In the genomic region with DNA sequence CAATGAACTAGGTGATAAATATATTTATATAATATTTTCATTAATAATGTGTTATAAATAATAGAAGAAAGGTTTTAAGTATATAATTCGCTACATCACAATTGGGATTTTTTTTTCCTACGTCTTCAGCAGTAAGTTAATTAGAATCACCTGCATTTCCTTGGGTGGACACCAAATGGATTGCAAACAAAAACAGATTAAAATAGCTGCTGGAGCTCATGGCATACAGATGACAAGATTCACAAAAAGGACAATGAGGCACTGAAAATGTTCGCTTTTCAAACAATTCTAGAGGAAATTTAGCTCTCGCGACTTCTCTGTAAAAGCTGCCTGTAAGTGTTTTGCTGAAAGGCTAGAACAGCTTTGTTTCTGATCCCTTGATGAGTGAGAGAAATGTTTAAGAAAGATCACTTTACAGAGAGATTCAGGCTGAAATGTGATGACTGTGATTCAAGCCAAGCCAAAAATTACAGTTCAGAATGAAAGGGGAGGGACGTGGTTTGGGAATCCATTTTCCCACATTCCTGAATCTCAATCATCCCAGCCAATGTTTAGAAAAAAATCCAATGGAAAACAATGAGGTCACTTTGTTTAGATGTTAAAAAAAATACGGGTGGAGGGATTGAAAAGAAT, we compare ENCODE assay signal across 12 cellular contexts.
DNase-seq lines count a peak whose midpoint lies in the region; ATAC-seq and TF ChIP-seq lines count a peak whose summit lies in the region.
"Had no signal": no experiment of that assay in that cellular context is flagged by ENCODE, and none has a peak within 500 bp of the region (broad histone marks: within the 10 kb centered on the region; RNA-seq: fewer than 3 reads in every experiment).

No MANE protein-coding gene starts in this region.

- H3K9me2 ChIP-seq in hepatocyte (replicated peaks; ENCODE audit: insufficient read depth), result no peaks in the 10 kb centered on the region

- no peak overlapping the region for H2BK5ac ChIP-seq in H9 (ENCODE audit: insufficient read length, low read length)

- H3K36me3 Mint-ChIP-seq in H9 (ENCODE audit: insufficient read depth in 1 of 3, low read depth in 3 of 3) (peaks cover 12 to 22% (median 13%) of the 10 kb centered on the region in 3 experiments), T-helper 17 cell (ENCODE audit: low read depth) (no peaks in the 10 kb centered on the region)

- no peak overlapping the region for H4K5ac ChIP-seq in H9 (ENCODE audit: insufficient read length, low read depth, low read length)

- no peaks in the 10 kb centered on the region for H3K23me2 ChIP-seq in H9 (ENCODE audit: insufficient read length, low read depth, low read length, poor library complexity, severe bottlenecking)

- H3K79me2 ChIP-seq in H9 (ENCODE audit: insufficient read depth, low read length), result no peaks in the 10 kb centered on the region
- H3K79me2 ChIP-seq in hepatocyte, result no peaks in the 10 kb centered on the region

- H3K18ac ChIP-seq in H9 (ENCODE audit: insufficient read length, low read depth, low read length), result no peak overlapping the region

- H3K4me2 ChIP-seq in H9 (ENCODE audit: insufficient read depth, insufficient read length, low read length), result no peak overlapping the region
- H3K4me2 ChIP-seq in hepatocyte, result peak overlapping the region; percentile 44

- H3K23ac ChIP-seq in H9 (ENCODE audit: insufficient read length, low read depth, low read length), result no peak overlapping the region

- TF ChIP-seq POLR2A in spleen (IDR thresholded peaks at IDR 0.05), result no peak

- TF ChIP-seq CTCF in H9 (conservative IDR thresholded peaks at IDR 0.05), result no peak
- no peak for TF ChIP-seq CTCF in hepatocyte (IDR thresholded peaks at IDR 0.05; ENCODE audit: poor library complexity)
- no peak for TF ChIP-seq CTCF in spleen (IDR thresholded peaks at IDR 0.05 in 8 of 11, conservative IDR thresholded peaks at IDR 0.05 in 3 of 11)

- H3K27ac Mint-ChIP-seq in H9 (peak overlapping the region in 2 of 3 experiments; percentile 71 to 85; a peak in 4 of 7 replicates), T-helper 17 cell (peak overlapping the region; percentile 45)

- H3K4me1 ChIP-seq in H9 (ENCODE audit: insufficient read depth, low read length), result no peaks in the 10 kb centered on the region; the same call in 1 of the 2 replicates
- H3K4me1 ChIP-seq in hepatocyte (ENCODE audit: insufficient read depth), result no peaks in the 10 kb centered on the region
- peaks cover 0 to 23% (median 2%) of the 10 kb centered on the region in 6 donors for H3K4me1 ChIP-seq in spleen

- H3K27me3 ChIP-seq in H9 (ENCODE audit: insufficient read depth, low read length) (no peaks in the 10 kb centered on the region), hepatocyte (no peaks in the 10 kb centered on the region), spleen (replicated peaks in 1 of 7) (no peaks in the 10 kb centered on the region)
- H3K27me3 ChIP-seq: breast epithelium had no signal

- H3K4ac ChIP-seq in H9 (ENCODE audit: low read depth, low read length), result no peak overlapping the region

- peaks cover 20 to 22% of the 10 kb centered on the region in 2 experiments for H3K9me3 Mint-ChIP-seq in H9
- H3K9me3 Mint-ChIP-seq: activated T-helper 17 cell treated with anti-CD3 and anti-CD28 coated beads, Interleukin-2, amount 50 U/mL, for 72 hours had no signal

- no peak overlapping the region for H4K91ac ChIP-seq in H9 (ENCODE audit: insufficient read length, low read depth, low read length)

- intact Hi-C loops in spleen (cut with DNase I; ENCODE audit: low total_unique reads), result no loop called here

- H3K36me3 ChIP-seq in hepatocyte (replicated peaks; ENCODE audit: insufficient read depth, low read depth), result no peaks in the 10 kb centered on the region
- peaks cover 0 to 12% (median 0%) of the 10 kb centered on the region in 6 donors for H3K36me3 ChIP-seq in spleen
- H3K36me3 ChIP-seq: breast epithelium had no signal

- no peak overlapping the region for H2BK15ac ChIP-seq in H9 (ENCODE audit: low read depth, low read length)

- H4K20me1 ChIP-seq in H9 (ENCODE audit: control insufficient read depth, insufficient read depth, insufficient read length) (no peaks in the 10 kb centered on the region), hepatocyte (ENCODE audit: insufficient read depth, poor library complexity, severe bottlenecking) (no peaks in the 10 kb centered on the region)

- H2BK20ac ChIP-seq in H9 (ENCODE audit: low read depth, low read length, poor library complexity, severe bottlenecking), result no peak overlapping the region

- H3K4me3 Mint-ChIP-seq in H9 (no peak overlapping the region), T-helper 17 cell (no peak overlapping the region)
- H3K4me3 Mint-ChIP-seq: activated T-helper 17 cell treated with anti-CD3 and anti-CD28 coated beads, Interleukin-2, amount 50 U/mL, for 72 hours had no signal

- peaks cover 18 to 27% of the 10 kb centered on the region in 2 experiments for H3K4me1 Mint-ChIP-seq in H9
- H3K4me1 Mint-ChIP-seq in T-helper 17 cell, result peaks cover 28% of the 10 kb centered on the region

- H3K27ac ChIP-seq in H9 (ENCODE audit: insufficient read length, low read depth, low read length) (no peak overlapping the region), hepatocyte (peak overlapping the region; percentile 26), spleen (peak overlapping the region in 3 of 8 donors; percentile 2 to 29 (median 21))

- no peak overlapping the region for H2BK12ac ChIP-seq in H9 (ENCODE audit: insufficient read length, low read depth, low read length)

- no peaks in the 10 kb centered on the region for H3K79me1 ChIP-seq in H9 (ENCODE audit: insufficient read depth, low read depth, low read length, poor library complexity, severe bottlenecking)

- H2AFZ ChIP-seq in H9 (ENCODE audit: low read length) (peak overlapping the region; percentile 22), hepatocyte (no peak overlapping the region)

- H3K27me3 Mint-ChIP-seq in H9 (ENCODE audit: low read depth), result peaks cover 2% of the 10 kb centered on the region; the same call in 1 of the 2 replicates
- H3K27me3 Mint-ChIP-seq in T-helper 17 cell, result no peaks in the 10 kb centered on the region
- H3K27me3 Mint-ChIP-seq: activated T-helper 17 cell treated with anti-CD3 and anti-CD28 coated beads, Interleukin-2, amount 50 U/mL, for 72 hours had no signal

- H4K8ac ChIP-seq in H9 (replicated peaks; ENCODE audit: insufficient read length, low read depth, low read length), result no peak overlapping the region

- no peak overlapping the region for H2AK5ac ChIP-seq in H9 (ENCODE audit: insufficient read length, low read length)

- H3K14ac ChIP-seq in H9 (ENCODE audit: insufficient read depth, low read length), result no peak overlapping the region

- 100% methylated on average over 1 of the region's 7 CpGs for WGBS in H9 (ENCODE audit: extremely low coverage, insufficient read length, low lambda C conversion rate)
- 63% methylated on average over 7 of the region's 7 CpGs for WGBS in hepatocyte (ENCODE audit: low lambda C conversion rate, missing lambda C conversion rate)
- 83 to 89% (median 87%) methylated on average over 7 of the region's 7 CpGs for WGBS in spleen, 5 donors

- H2BK120ac ChIP-seq in H9 (ENCODE audit: low read depth, low read length, poor library complexity, severe bottlenecking), result no peak overlapping the region

- H3K4me3 ChIP-seq in hepatocyte, result no peak overlapping the region
- H3K4me3 ChIP-seq in spleen, result no peak overlapping the region

- ATAC-seq in T-helper 17 cell (no peak), GM18498 (IDR thresholded peaks at IDR 0.05; ENCODE audit: unreplicated experiment) (no peak)
- ATAC-seq: activated T-helper 17 cell treated with anti-CD3 and anti-CD28 coated beads, Interleukin-2, amount 50 U/mL, for 72 hours; right cardiac atrium had no signal

- H3K9ac ChIP-seq in H9 (ENCODE audit: extremely low read depth, insufficient read length, low read length), result no peak overlapping the region

- H3T11ph ChIP-seq in H9 (ENCODE audit: low read length), result no peak overlapping the region

- H3K9me3 ChIP-seq in H9 (ENCODE audit: control insufficient read depth, low read depth, low read length), result peaks cover 9% of the 10 kb centered on the region
- no peaks in the 10 kb centered on the region for H3K9me3 ChIP-seq in T-helper 17 cell (ENCODE audit: control insufficient read depth, low read length, poor library complexity, severe bottlenecking)
- H3K9me3 ChIP-seq in hepatocyte (ENCODE audit: low read depth), result no peaks in the 10 kb centered on the region
- no peaks in the 10 kb centered on the region for H3K9me3 ChIP-seq in spleen
- H3K9me3 ChIP-seq: breast epithelium had no signal

- DNase-seq in H9, result no peak
- no peak for DNase-seq in T-helper 17 cell
- DNase-seq in hepatocyte (ENCODE audit: low spot score), result no peak
- DNase-seq in stromal cell of bone marrow (ENCODE audit: low read depth), result peak; percentile 65
- DNase-seq in spleen, result no peak
- no peak for DNase-seq in CD1c-positive myeloid dendritic cell (ENCODE audit: extremely low spot score)
- DNase-seq: activated CD4-positive, alpha-beta T cell treated with anti-CD3 and anti-CD28 coated beads, Interleukin-2, amount 50 U/mL, for 1 hour; NCI-H187; right cardiac atrium had no signal

- H3K56ac ChIP-seq in H9 (ENCODE audit: insufficient read length, low read depth, low read length), result no peak overlapping the region
